Comparison of ENCODE assay signal across 1 cellular context in genomic region chr5:127186657-127187056, GRCh38.
TF ChIP-seq lines count a peak whose summit lies in the region.

No MANE protein-coding gene starts in this region.

TF ChIP-seq in GM23338, 12 proteins besides CTCF, POLR2A, EP300 and RAD21 (continued from another document):
- no peak for TF ChIP-seq REST (IDR thresholded peaks at IDR 0.05; ENCODE audit: unreplicated experiment)
- no peak for TF ChIP-seq ZNF114 (CRISPR knock-in tag; IDR thresholded peaks at IDR 0.05)
- no peak for TF ChIP-seq EZH2 (IDR thresholded peaks at IDR 0.05; ENCODE audit: low read depth, unreplicated experiment)
- TF ChIP-seq ETS1 (IDR thresholded peaks at IDR 0.05) = no peak
- TF ChIP-seq, protein P1, sequence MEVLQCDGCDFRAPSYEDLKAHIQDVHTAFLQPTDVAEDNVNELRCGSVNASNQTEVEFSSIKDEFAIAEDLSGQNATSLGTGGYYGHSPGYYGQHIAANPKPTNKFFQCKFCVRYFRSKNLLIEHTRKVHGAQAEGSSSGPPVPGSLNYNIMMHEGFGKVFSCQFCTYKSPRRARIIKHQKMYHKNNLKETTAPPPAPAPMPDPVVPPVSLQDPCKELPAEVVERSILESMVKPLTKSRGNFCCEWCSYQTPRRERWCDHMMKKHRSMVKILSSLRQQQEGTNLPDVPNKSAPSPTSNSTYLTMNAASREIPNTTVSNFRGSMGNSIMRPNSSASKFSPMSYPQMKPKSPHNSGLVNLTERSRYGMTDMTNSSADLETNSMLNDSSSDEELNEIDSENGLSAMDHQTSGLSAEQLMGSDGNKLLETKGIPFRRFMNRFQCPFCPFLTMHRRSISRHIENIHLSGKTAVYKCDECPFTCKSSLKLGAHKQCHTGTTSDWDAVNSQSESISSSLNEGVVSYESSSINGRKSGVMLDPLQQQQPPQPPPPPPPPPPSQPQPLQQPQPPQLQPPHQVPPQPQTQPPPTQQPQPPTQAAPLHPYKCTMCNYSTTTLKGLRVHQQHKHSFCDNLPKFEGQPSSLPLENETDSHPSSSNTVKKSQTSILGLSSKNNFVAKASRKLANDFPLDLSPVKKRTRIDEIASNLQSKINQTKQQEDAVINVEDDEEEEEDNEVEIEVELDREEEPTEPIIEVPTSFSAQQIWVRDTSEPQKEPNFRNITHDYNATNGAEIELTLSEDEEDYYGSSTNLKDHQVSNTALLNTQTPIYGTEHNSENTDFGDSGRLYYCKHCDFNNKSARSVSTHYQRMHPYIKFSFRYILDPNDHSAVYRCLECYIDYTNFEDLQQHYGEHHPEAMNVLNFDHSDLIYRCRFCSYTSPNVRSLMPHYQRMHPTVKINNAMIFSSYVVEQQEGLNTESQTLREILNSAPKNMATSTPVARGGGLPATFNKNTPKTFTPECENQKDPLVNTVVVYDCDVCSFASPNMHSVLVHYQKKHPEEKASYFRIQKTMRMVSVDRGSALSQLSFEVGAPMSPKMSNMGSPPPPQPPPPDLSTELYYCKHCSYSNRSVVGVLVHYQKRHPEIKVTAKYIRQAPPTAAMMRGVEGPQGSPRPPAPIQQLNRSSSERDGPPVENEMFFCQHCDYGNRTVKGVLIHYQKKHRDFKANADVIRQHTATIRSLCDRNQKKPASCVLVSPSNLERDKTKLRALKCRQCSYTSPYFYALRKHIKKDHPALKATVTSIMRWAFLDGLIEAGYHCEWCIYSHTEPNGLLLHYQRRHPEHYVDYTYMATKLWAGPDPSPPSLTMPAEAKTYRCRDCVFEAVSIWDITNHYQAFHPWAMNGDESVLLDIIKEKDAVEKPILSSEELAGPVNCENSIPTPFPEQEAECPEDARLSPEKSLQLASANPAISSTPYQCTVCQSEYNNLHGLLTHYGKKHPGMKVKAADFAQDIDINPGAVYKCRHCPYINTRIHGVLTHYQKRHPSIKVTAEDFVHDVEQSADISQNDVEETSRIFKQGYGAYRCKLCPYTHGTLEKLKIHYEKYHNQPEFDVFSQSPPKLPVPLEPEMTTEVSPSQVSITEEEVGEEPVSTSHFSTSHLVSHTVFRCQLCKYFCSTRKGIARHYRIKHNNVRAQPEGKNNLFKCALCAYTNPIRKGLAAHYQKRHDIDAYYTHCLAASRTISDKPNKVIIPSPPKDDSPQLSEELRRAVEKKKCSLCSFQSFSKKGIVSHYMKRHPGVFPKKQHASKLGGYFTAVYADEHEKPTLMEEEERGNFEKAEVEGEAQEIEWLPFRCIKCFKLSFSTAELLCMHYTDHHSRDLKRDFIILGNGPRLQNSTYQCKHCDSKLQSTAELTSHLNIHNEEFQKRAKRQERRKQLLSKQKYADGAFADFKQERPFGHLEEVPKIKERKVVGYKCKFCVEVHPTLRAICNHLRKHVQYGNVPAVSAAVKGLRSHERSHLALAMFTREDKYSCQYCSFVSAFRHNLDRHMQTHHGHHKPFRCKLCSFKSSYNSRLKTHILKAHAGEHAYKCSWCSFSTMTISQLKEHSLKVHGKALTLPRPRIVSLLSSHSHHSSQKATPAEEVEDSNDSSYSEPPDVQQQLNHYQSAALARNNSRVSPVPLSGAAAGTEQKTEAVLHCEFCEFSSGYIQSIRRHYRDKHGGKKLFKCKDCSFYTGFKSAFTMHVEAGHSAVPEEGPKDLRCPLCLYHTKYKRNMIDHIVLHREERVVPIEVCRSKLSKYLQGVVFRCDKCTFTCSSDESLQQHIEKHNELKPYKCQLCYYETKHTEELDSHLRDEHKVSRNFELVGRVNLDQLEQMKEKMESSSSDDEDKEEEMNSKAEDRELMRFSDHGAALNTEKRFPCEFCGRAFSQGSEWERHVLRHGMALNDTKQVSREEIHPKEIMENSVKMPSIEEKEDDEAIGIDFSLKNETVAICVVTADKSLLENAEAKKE (CRISPR knock-in tag; IDR thresholded peaks at IDR 0.05) = no peak
- no peak for TF ChIP-seq EZH2phosphoT487 (IDR thresholded peaks at IDR 0.05; ENCODE audit: unreplicated experiment)
- TF ChIP-seq ZNF331 (CRISPR knock-in tag; IDR thresholded peaks at IDR 0.05; ENCODE audit: low read depth) = no peak
- no peak for TF ChIP-seq POLR2AphosphoS5 (IDR thresholded peaks at IDR 0.05; ENCODE audit: low read depth)
TF ChIP-seq in GM23338: peak in this region for 0.
